Comparison of ENCODE assay signal across 28 cellular contexts in the genomic region with DNA sequence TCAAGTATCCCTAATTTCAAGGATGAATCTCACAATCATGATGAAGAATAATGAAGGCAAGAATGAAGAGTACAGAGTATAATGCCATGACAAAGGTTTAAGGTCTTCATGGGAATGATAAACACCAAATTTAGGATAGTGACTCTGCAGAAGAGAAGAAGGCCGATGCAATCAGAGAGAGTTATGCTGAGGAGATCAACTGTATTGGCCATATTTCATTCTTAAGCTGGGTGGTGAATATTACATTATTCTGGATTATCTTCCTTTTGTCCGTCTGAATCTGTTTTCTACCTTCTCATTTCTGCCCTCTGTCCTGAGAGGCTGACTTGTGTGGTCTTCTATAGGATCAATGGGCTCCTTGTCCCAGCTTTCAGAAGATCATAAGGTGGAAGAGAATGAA.
"Had no signal": no experiment of that assay in that cellular context is flagged by ENCODE, and none has a peak within 500 bp of the region (broad histone marks: within the 10 kb centered on the region; RNA-seq: fewer than 3 reads in every experiment).

No MANE protein-coding gene starts in this region.

- ATAC-seq: stimulated activated effector memory CD8-positive, alpha-beta T cell treated with anti-CD3 and anti-CD28 coated beads, Interleukin-12 subunit alpha, Interleukin-12 subunit beta, amount 100 ng/mL, for 72 hours; stimulated activated memory B cell treated with anti-CD40 and anti-IgM and Interleukin-4, amounts not matched to agents 10 μg/mL and 1 μg/mL and 100 μg/mL, for 72 hours; stimulated activated naive B cell treated with anti-CD40 and anti-IgM and Interleukin-4, amounts not matched to agents 10 μg/mL and 1 μg/mL and 100 μg/mL, for 72 hours; stimulated activated naive CD8-positive, alpha-beta T cell treated with anti-CD3 and anti-CD28 coated beads, Interleukin-15, amount 100 ng/mL, for 72 hours; stimulated activated naive CD8-positive, alpha-beta T cell treated with anti-CD3 and anti-CD28 coated beads, Interleukin-15, Interleukin-2, amounts not matched to agents 100 U/mL and 50 U/mL, for 24 hours; upper lobe of right lung had no signal

- H3K27ac Mint-ChIP-seq: stimulated activated effector memory CD8-positive, alpha-beta T cell treated with anti-CD3 and anti-CD28 coated beads, Interleukin-12 subunit alpha, Interleukin-12 subunit beta, amount 100 ng/mL, for 72 hours; stimulated activated memory B cell treated with anti-CD40 and anti-IgM and Interleukin-4, amounts not matched to agents 10 μg/mL and 1 μg/mL and 100 μg/mL, for 72 hours; stimulated activated naive B cell treated with anti-CD40 and anti-IgM and Interleukin-4, amounts not matched to agents 10 μg/mL and 1 μg/mL and 100 μg/mL, for 72 hours; stimulated activated naive CD8-positive, alpha-beta T cell treated with anti-CD3 and anti-CD28 coated beads, Interleukin-15, amount 100 ng/mL, for 72 hours; stimulated activated naive CD8-positive, alpha-beta T cell treated with anti-CD3 and anti-CD28 coated beads, Interleukin-15, Interleukin-2, amounts not matched to agents 100 ng/mL and 50 ng/mL, for 24 hours; type B pancreatic cell had no signal

- H3K27me3 ChIP-seq: stomach, testis, thyroid gland, tibial artery, tibial nerve, transverse colon, upper lobe of left lung, upper lobe of right lung, uterus, vagina had no signal

- H3K36me3 Mint-ChIP-seq: stimulated activated effector memory CD8-positive, alpha-beta T cell treated with anti-CD3 and anti-CD28 coated beads, Interleukin-12 subunit alpha, Interleukin-12 subunit beta, amount 100 ng/mL, for 72 hours; type B pancreatic cell had no signal

- H3K4me3 Mint-ChIP-seq: stimulated activated effector memory CD8-positive, alpha-beta T cell treated with anti-CD3 and anti-CD28 coated beads, Interleukin-12 subunit alpha, Interleukin-12 subunit beta, amount 100 ng/mL, for 72 hours; stimulated activated memory B cell treated with anti-CD40 and anti-IgM and Interleukin-4, amounts not matched to agents 10 μg/mL and 1 μg/mL and 100 μg/mL, for 72 hours; stimulated activated naive B cell treated with anti-CD40 and anti-IgM and Interleukin-4, amounts not matched to agents 10 μg/mL and 1 μg/mL and 100 μg/mL, for 72 hours; stimulated activated naive CD8-positive, alpha-beta T cell treated with anti-CD3 and anti-CD28 coated beads, Interleukin-15, amount 100 ng/mL, for 72 hours; stimulated activated naive CD8-positive, alpha-beta T cell treated with anti-CD3 and anti-CD28 coated beads, Interleukin-15, Interleukin-2, amounts not matched to agents 100 ng/mL and 50 ng/mL, for 24 hours; type B pancreatic cell had no signal

- H3K4me3 ChIP-seq: stomach, testis, thoracic aorta, thyroid gland, tibial artery, tibial nerve, transverse colon, upper lobe of left lung, upper lobe of right lung, uterus, vagina had no signal

- H3K4me1 Mint-ChIP-seq: stimulated activated effector memory CD8-positive, alpha-beta T cell treated with anti-CD3 and anti-CD28 coated beads, Interleukin-12 subunit alpha, Interleukin-12 subunit beta, amount 100 ng/mL, for 72 hours; stimulated activated memory B cell treated with anti-CD40 and anti-IgM and Interleukin-4, amounts not matched to agents 10 μg/mL and 1 μg/mL and 100 μg/mL, for 72 hours; stimulated activated naive B cell treated with anti-CD40 and anti-IgM and Interleukin-4, amounts not matched to agents 10 μg/mL and 1 μg/mL and 100 μg/mL, for 72 hours; stimulated activated naive CD8-positive, alpha-beta T cell treated with anti-CD3 and anti-CD28 coated beads, Interleukin-15, amount 100 ng/mL, for 72 hours had no signal

- DNase-seq: stimulated activated CD4-positive, alpha-beta T cell treated with anti-CD3 and anti-CD28 coated beads, Interleukin-2, amount 100 ng/mL, for 48 hours; stimulated activated CD4-positive, alpha-beta T cell treated with anti-CD3 and anti-CD28 coated beads, Interleukin-4, amount 100 ng/mL, for 1 hour; stimulated activated CD4-positive, alpha-beta T cell treated with anti-CD3 and anti-CD28 coated beads, Interleukin-4, amount 100 ng/mL, for 24 hours; stimulated activated CD4-positive, alpha-beta T cell treated with anti-CD3 and anti-CD28 coated beads, Interleukin-4, amount 100 ng/mL, for 4 hours; stimulated activated CD8-positive, alpha-beta memory T cell treated with anti-CD3 and anti-CD28 coated beads, Interleukin-4, amount 100 ng/mL, for 48 hours; stimulated activated naive B cell treated with anti-CD40 and anti-IgM and Interleukin-4, amounts not matched to agents 10 μg/mL and 1 μg/mL and 100 μg/mL, for 72 hours; stimulated activated naive CD4-positive, alpha-beta T cell; stimulated activated naive CD4-positive, alpha-beta T cell treated with Interleukin-2 at 50 U/mL for 16 hours; stimulated activated naive CD8-positive, alpha-beta T cell treated with anti-CD3 and anti-CD28 coated beads, Interleukin-15, amount 100 ng/mL, for 72 hours; stimulated activated naive CD8-positive, alpha-beta T cell treated with anti-CD3 and anti-CD28 coated beads, Interleukin-15, Interleukin-2, amounts not matched to agents 100 U/mL and 50 U/mL, for 24 hours; stomach; substantia nigra; testis; thyroid gland; tibial artery; transverse colon; trophoblast cell; upper lobe of left lung; upper lobe of right lung; uterus had no signal

- H3K27ac ChIP-seq: stomach, testis, thoracic aorta, thyroid gland, tibial artery, tibial nerve, transverse colon, upper lobe of left lung, upper lobe of right lung, uterus, vagina had no signal

- H3K9me3 ChIP-seq: stomach, testis, thoracic aorta, thyroid gland, tibial artery, tibial nerve, transverse colon, upper lobe of left lung, upper lobe of right lung, uterus, vagina had no signal

- FAIRE-seq: urothelium cell line had no signal

- H3K36me3 ChIP-seq: stomach, thoracic aorta, thyroid gland, tibial artery, tibial nerve, transverse colon, upper lobe of left lung, upper lobe of right lung, uterus, vagina had no signal

- H3K27me3 Mint-ChIP-seq: stimulated activated memory B cell treated with anti-CD40 and anti-IgM and Interleukin-4, amounts not matched to agents 10 μg/mL and 1 μg/mL and 100 μg/mL, for 72 hours; stimulated activated naive CD8-positive, alpha-beta T cell treated with anti-CD3 and anti-CD28 coated beads, Interleukin-15, amount 100 ng/mL, for 72 hours; type B pancreatic cell had no signal

- H3K4me1 ChIP-seq: stomach, testis, thyroid gland, tibial artery, tibial nerve, transverse colon, upper lobe of left lung, upper lobe of right lung, uterus, vagina had no signal

- H3K9me3 Mint-ChIP-seq: stimulated activated naive CD8-positive, alpha-beta T cell treated with anti-CD3 and anti-CD28 coated beads, Interleukin-15, Interleukin-2, amounts not matched to agents 100 ng/mL and 50 ng/mL, for 24 hours; type B pancreatic cell had no signal
